Comparison of ENCODE assay signal across 24 cellular contexts in the genomic region with DNA sequence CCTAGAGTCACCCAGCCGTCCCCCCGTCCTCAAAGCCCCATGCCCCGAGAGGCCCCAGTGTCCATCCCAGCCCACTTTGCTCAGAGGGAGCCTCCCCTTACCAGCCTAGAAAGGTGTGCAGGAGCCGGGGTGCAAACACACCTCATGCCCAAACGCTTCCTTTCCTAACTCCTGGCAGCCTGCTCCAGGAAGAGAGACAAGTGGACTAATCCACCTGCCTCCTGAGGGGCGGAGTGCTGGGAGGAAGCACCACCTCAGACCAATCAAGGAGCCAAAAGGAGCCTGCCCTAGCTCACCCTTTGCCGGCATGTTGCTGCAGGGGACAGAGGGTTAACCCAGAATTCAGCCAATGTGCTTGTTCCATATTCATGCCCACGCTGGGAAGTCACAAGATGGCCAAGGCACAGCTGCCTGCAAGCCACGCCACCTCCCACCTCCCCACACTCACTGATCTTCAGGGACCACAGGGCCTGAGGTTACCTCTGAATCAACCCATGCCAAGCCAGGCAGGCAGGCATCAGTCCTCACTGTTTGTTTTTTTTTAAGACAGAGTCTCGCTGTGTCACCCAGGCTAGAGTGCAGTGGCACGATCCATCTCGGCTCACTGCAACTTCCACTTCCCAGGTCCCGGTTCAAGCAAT. TPM values are rescaled to one million over a fixed set of nuclear protein-coding genes. Genes with fewer than 3 reads are reported as not detected.
DNase-seq lines count a peak whose midpoint lies in the region; ATAC-seq, FAIRE-seq and TF ChIP-seq lines count a peak whose summit lies in the region.
"Had no signal": no experiment of that assay in that cellular context is flagged by ENCODE, and none has a peak within 500 bp of the region (broad histone marks: within the 10 kb centered on the region; RNA-seq: fewer than 3 reads in every experiment).

No MANE protein-coding gene starts in this region.

- no peaks in the 10 kb centered on the region for H3K23me2 ChIP-seq in H1 (ENCODE audit: low read depth, low read length)

- H4K5ac ChIP-seq in H1 (ENCODE audit: insufficient read length, low read depth, low read length) = no peak overlapping the region

- H4K20me1 ChIP-seq in H1 (replicated peaks in 1 of 2; ENCODE audit: control insufficient read depth in 1 of 2, insufficient read depth in 2 of 2, low read length in 2 of 2) = no peaks in the 10 kb centered on the region

- intact Hi-C loops in sigmoid colon (cut with DNase I) = no loop called here

- H2AK5ac ChIP-seq in H1 (ENCODE audit: low read depth, low read length) (peak overlapping the region; percentile 42; the same call in 1 of the 2 replicates), neuronal stem cell (ENCODE audit: low read depth, low read length) (no peak overlapping the region)

- no peaks in the 10 kb centered on the region for H3K36me3 ChIP-seq in H1 (ENCODE audit: control insufficient read depth in 2 of 4, insufficient read depth in 4 of 4, low read length in 3 of 4)
- no peaks in the 10 kb centered on the region for H3K36me3 ChIP-seq in neuronal stem cell (replicated peaks in 1 of 2; ENCODE audit: control insufficient read depth in 2 of 2, insufficient read depth in 2 of 2, low read length in 2 of 2)
- no peaks in the 10 kb centered on the region for H3K36me3 ChIP-seq in sigmoid colon
- H3K36me3 ChIP-seq: neutrophil, vagina had no signal

- CTCF ChIA-PET in H1 (lab: Charles Lee; ENCODE audit: partially characterized antibody) = interaction anchor here (0.7 to 21.6 kb wide), 11 partner anchors 11 to 350 kb away, joined by 3 to 175 read pairs (median 5); partner anchors contain the start of genes GOLT1A and PLEKHA6

- DNase-seq in COLO668 (lab: John Stamatoyannopoulos, UW; ENCODE audit: unreplicated experiment) (peak; percentile 63), NCI-H2029 (lab: John Stamatoyannopoulos, UW) (peak; percentile 79), H1 (ENCODE audit: low read depth in 1 of 2, low spot score in 2 of 2) (no peak), neuronal stem cell (ENCODE audit: low spot score) (no peak), hippocampal formation (lab: John Stamatoyannopoulos, UW) (no peak), sigmoid colon (no peak)
- DNase-seq: activated CD4-positive, alpha-beta T cell treated with anti-CD3 and anti-CD28 coated beads, Interleukin-2, amount 50 U/mL, for 4 hours; activated naive CD4-positive, alpha-beta T cell treated with Interleukin-2 at 50 U/mL for 16 hours; activated T-cell treated with anti-CD3 and anti-CD28 coated beads for 4 hours; aorta; CD8-positive, alpha-beta T cell; HCEC 1CT; hypothalamus; mesendoderm; NCI-H1105 treated with DMSO at 0.1 percent for 48 hours; NCI-H2227 treated with DMSO at 0.1 percent for 48 hours; stimulated activated naive CD8-positive, alpha-beta T cell treated with anti-CD3 and anti-CD28 coated beads, Interleukin-15, Interleukin-2, amounts not matched to agents 100 U/mL and 50 U/mL, for 24 hours; SW 1271 had no signal

- no peak overlapping the region for H3K23ac ChIP-seq in H1 (ENCODE audit: insufficient read length)
- no peak overlapping the region for H3K23ac ChIP-seq in neuronal stem cell (ENCODE audit: low read depth, low read length, poor library complexity)

- H3K14ac ChIP-seq in H1 (ENCODE audit: insufficient read length) (no peak overlapping the region), neuronal stem cell (ENCODE audit: low read length) (no peak overlapping the region)

- no peak for ATAC-seq in HG02571 (IDR thresholded peaks at IDR 0.05; ENCODE audit: unreplicated experiment)
- no peak for ATAC-seq in GM19397 (IDR thresholded peaks at IDR 0.05; ENCODE audit: unreplicated experiment)
- ATAC-seq: CD8-positive, alpha-beta T cell; stimulated activated naive CD8-positive, alpha-beta T cell treated with anti-CD3 and anti-CD28 coated beads, Interleukin-15, Interleukin-2, amounts not matched to agents 100 U/mL and 50 U/mL, for 24 hours had no signal

- no peak overlapping the region for H3K4me3 ChIP-seq in H1 (ENCODE audit: extremely low read depth in 1 of 4, insufficient read depth in 2 of 4, low read depth in 3 of 4, low read length in 4 of 4)
- H3K4me3 ChIP-seq in neuronal stem cell (ENCODE audit: low read length in 2 of 2) = no peak overlapping the region
- H3K4me3 ChIP-seq in sigmoid colon = no peak overlapping the region
- H3K4me3 ChIP-seq: vagina had no signal

- no peaks in the 10 kb centered on the region for H3K27me3 ChIP-seq in H1 (replicated peaks in 1 of 4; ENCODE audit: control insufficient read depth in 3 of 4, extremely low read depth in 1 of 4, insufficient read depth in 3 of 4, low read length in 3 of 4)
- H3K27me3 ChIP-seq in neuronal stem cell (ENCODE audit: control insufficient read depth in 3 of 3, insufficient read depth in 3 of 3, low read depth in 1 of 3, low read length in 3 of 3) = peaks cover 0 to 29% (median 0%) of the 10 kb centered on the region in 3 experiments
- H3K27me3 ChIP-seq in sigmoid colon = no peaks in the 10 kb centered on the region
- H3K27me3 ChIP-seq: neutrophil, vagina had no signal

- H3K4me2 ChIP-seq in H1 (ENCODE audit: insufficient read depth in 1 of 2, low read depth in 2 of 2, low read length in 2 of 2) (no peak overlapping the region), neuronal stem cell (ENCODE audit: insufficient read depth, low read length, poor library complexity, severe bottlenecking) (no peak overlapping the region)

- H3K18ac ChIP-seq in H1 (ENCODE audit: extremely low read depth, low read length) (no peak overlapping the region), neuronal stem cell (ENCODE audit: low read length) (peak overlapping the region; percentile 18)

- H3K79me1 ChIP-seq in H1 (ENCODE audit: low read depth, low read length) = no peaks in the 10 kb centered on the region
- H3K79me1 ChIP-seq in neuronal stem cell (ENCODE audit: low read depth, low read length) = no peaks in the 10 kb centered on the region

- H2BK5ac ChIP-seq in H1 (ENCODE audit: low read depth, low read length) (no peak overlapping the region), neuronal stem cell (ENCODE audit: low read length) (peak overlapping the region; percentile 21)

- H3K79me2 ChIP-seq in H1 (ENCODE audit: control insufficient read depth in 1 of 2, insufficient read depth in 2 of 2, low read length in 2 of 2) = no peaks in the 10 kb centered on the region

- 0 out of 2 replicates have a peak overlapping the region, but pooled peaks have one; percentile 43 for H2BK20ac ChIP-seq in H1 (ENCODE audit: low read length)

- no peak overlapping the region for H3K9ac ChIP-seq in H1 (replicated peaks in 1 of 4; ENCODE audit: extremely low read depth in 1 of 4, low read depth in 3 of 4, low read length in 3 of 4)
- H3K9ac ChIP-seq in neuronal stem cell (ENCODE audit: low read depth, low read length, poor library complexity) = no peak overlapping the region

- H4K91ac ChIP-seq in H1 (replicated peaks; ENCODE audit: insufficient read length, low read length) = peak overlapping the region; percentile 39
- H4K91ac ChIP-seq in neuronal stem cell (ENCODE audit: low read depth, low read length, poor library complexity) = no peak overlapping the region

- H3K27ac ChIP-seq in H1 (ENCODE audit: low read depth, low read length) (no peak overlapping the region), neuronal stem cell (replicated peaks; ENCODE audit: low read length) (no peak overlapping the region), sigmoid colon (peak overlapping the region in 1 of 4 donors; percentile 0)
- H3K27ac ChIP-seq: neutrophil, vagina had no signal

- no peak overlapping the region for H4K8ac ChIP-seq in H1 (ENCODE audit: extremely low read depth, insufficient read depth, low read length)
- H4K8ac ChIP-seq in neuronal stem cell (ENCODE audit: low read depth, low read length) = no peak overlapping the region

- WGBS in H1 (ENCODE audit: extremely low coverage in 1 of 2, insufficient coverage in 1 of 2, insufficient read length in 1 of 2, insufficient replicate concordance in 2 of 2, low coverage in 1 of 2, low lambda C conversion rate in 2 of 2, missing lambda C conversion rate in 1 of 2), 2 experiments = 91% methylated on average over 13 of the region's 13 CpGs; no CpG with 5 or more reads in 1 of the 2 experiments
- no CpG with 5 or more reads among the region's 13 CpGs for WGBS in neuronal stem cell (ENCODE audit: extremely low coverage in 2 of 2, insufficient read length in 2 of 2, insufficient replicate concordance in 1 of 2), 2 donors
- WGBS in sigmoid colon, 2 donors = 18 to 71% methylated on average over 13 of the region's 13 CpGs

- H2AFZ ChIP-seq in H1 (ENCODE audit: low read length) = no peak overlapping the region
- H2AFZ ChIP-seq in neuronal stem cell (ENCODE audit: low read length) = no peak overlapping the region

- 0 out of 2 replicates have a peak overlapping the region, but pooled peaks have one; percentile 40 for H2BK15ac ChIP-seq in H1 (ENCODE audit: low read length)
- no peak overlapping the region for H2BK15ac ChIP-seq in neuronal stem cell (ENCODE audit: low read length)

- peak overlapping the region; percentile 62; the same call in 1 of the 2 replicates for H2BK12ac ChIP-seq in H1 (ENCODE audit: low read depth, low read length)
- H2BK12ac ChIP-seq in neuronal stem cell (ENCODE audit: low read length) = no peak overlapping the region

- POLR2A ChIA-PET in H1 (lab: Charles Lee; ENCODE audit: partially characterized antibody) = no interaction called here

- no peak for TF ChIP-seq CTCF in H1 (IDR thresholded peaks at IDR 0.05; ENCODE audit: control extremely low read depth in 1 of 3, insufficient read depth in 1 of 3, low read depth in 1 of 3, low read length in 3 of 3)
- TF ChIP-seq CTCF in sigmoid colon (IDR thresholded peaks at IDR 0.05) = no peak

- H3K9me3 ChIP-seq in H1 (ENCODE audit: insufficient read depth in 2 of 2, low read depth in 1 of 2, low read length in 1 of 2) (no peaks in the 10 kb centered on the region), neuronal stem cell (replicated peaks in 1 of 2; ENCODE audit: control insufficient read depth in 2 of 2, insufficient read depth in 1 of 2, low read depth in 1 of 2, low read length in 2 of 2) (peaks cover 0 to 5% of the 10 kb centered on the region in 2 donors), sigmoid colon (no peaks in the 10 kb centered on the region)
- H3K9me3 ChIP-seq: neutrophil, vagina had no signal

- H3K4ac ChIP-seq in H1 (replicated peaks; ENCODE audit: insufficient read length, low read depth, low read length) (no peak overlapping the region), neuronal stem cell (ENCODE audit: low read length) (no peak overlapping the region)

- H3K4me1 ChIP-seq in H1 (replicated peaks in 1 of 4; ENCODE audit: control insufficient read depth in 3 of 4, insufficient read depth in 4 of 4, low read length in 3 of 4) (peaks cover 10 to 22% (median 19%) of the 10 kb centered on the region in 4 experiments), neuronal stem cell (ENCODE audit: control insufficient read depth in 2 of 2, insufficient read depth in 1 of 2, low read depth in 1 of 2, low read length in 2 of 2) (peaks cover 8 to 29% of the 10 kb centered on the region in 2 donors), sigmoid colon (peaks cover 0 to 6% (median 0%) of the 10 kb centered on the region in 4 donors)
- H3K4me1 ChIP-seq: vagina had no signal

- no peak for FAIRE-seq in H1 (lab: Jason Lieb, UNC)
- FAIRE-seq: endometrium, keratinocyte had no signal

- TF ChIP-seq EP300 in H1 (IDR thresholded peaks at IDR 0.05; ENCODE audit: borderline replicate concordance in 1 of 2, low read depth in 2 of 2, low read length in 2 of 2) (no peak), sigmoid colon (IDR thresholded peaks at IDR 0.05) (no peak)

- no peak for TF ChIP-seq RAD21 in H1 (IDR thresholded peaks at IDR 0.05 in 1 of 2, conservative IDR thresholded peaks at IDR 0.05 in 1 of 2; ENCODE audit: low read depth in 2 of 2, low read length in 2 of 2)

- no peak overlapping the region for H3K56ac ChIP-seq in H1 (replicated peaks; ENCODE audit: insufficient read length, low read depth, low read length)

- TF ChIP-seq POLR2A in H1 (IDR thresholded peaks at IDR 0.05; ENCODE audit: control extremely low read depth in 1 of 2, low read depth in 2 of 2, low read length in 2 of 2) = no peak
- peak in 1 of 2 donors; percentile 45 for TF ChIP-seq POLR2A in sigmoid colon (IDR thresholded peaks at IDR 0.05)

- peak overlapping the region; percentile 13 for H2BK120ac ChIP-seq in H1 (replicated peaks; ENCODE audit: low read depth, low read length)
- no peak overlapping the region for H2BK120ac ChIP-seq in neuronal stem cell (ENCODE audit: low read depth, low read length)

RNA-seq across cellular contexts. Expression of gene PLEKHA6, which starts 27.8 kb away (rescaled TPM):
- total RNA-seq in H1 (2021; fragmentation: NEBNext Ultra II Directional; extraction: Animal tissue kit (Norgen Biotek cat#: 25700)) = 17.0 and 20.2 TPM in 2 replicates
- 4.8 and 7.6 TPM in 2 replicates for polyA plus RNA-seq in H1 (2011; rRNA removed)
- polyA plus RNA-seq in H1 (2011; cell fraction: cytosol; rRNA removed) = 4.3 TPM
- 14.4 TPM for polyA plus RNA-seq in H1 (2011; cell fraction: nucleus; rRNA removed)
- polyA plus RNA-seq in H1 (2012, experiment 1 of 2) = 6.7 to 8.7 TPM (median 7.6 TPM) in 4 replicates
- 5.8 TPM for polyA plus RNA-seq in H1 (2012, experiment 2 of 2)
- polyA plus RNA-seq in H1 (2013, experiment 1 of 2) = 5.4 TPM
- 5.0 TPM for polyA plus RNA-seq in H1 (2013, experiment 2 of 2)
- polyA minus RNA-seq in H1 (2011; rRNA and poly(A)+ RNA removed) = 5.3 and 6.3 TPM in 2 replicates
- polyA minus RNA-seq in H1 (2011; cell fraction: cytosol; rRNA and poly(A)+ RNA removed) = 7.0 TPM
- 8.2 TPM for polyA minus RNA-seq in H1 (2011; cell fraction: nucleus; rRNA and poly(A)+ RNA removed)
- 0.49 TPM for polyA plus RNA-seq in neuronal stem cell (2013, experiment 1 of 2)
- polyA plus RNA-seq in neuronal stem cell (2013, experiment 2 of 2) = 0.48 TPM
- 10 to 100 TPM in 1 of 4 donors, 1 to 10 TPM in 3; 5.6 to 15.0 (median 8.5) TPM for total RNA-seq in sigmoid colon
- 10 to 100 TPM; 22.2 to 58.7 (median 40.5) TPM for polyA plus RNA-seq in sigmoid colon

Comparison
In these comparisons a context has a peak if more than half of its experiments do, and no peak if none do; other contexts are left out.
1. DNase-seq: peak in COLO668 (single experiment) and NCI-H2029 (single experiment); none in H1 (0 of 2), neuronal stem cell (single experiment), hippocampal formation (0 of 2) and sigmoid colon (single experiment).